Comparison of ENCODE assay signal across 8 cellular contexts in the genomic region with DNA sequence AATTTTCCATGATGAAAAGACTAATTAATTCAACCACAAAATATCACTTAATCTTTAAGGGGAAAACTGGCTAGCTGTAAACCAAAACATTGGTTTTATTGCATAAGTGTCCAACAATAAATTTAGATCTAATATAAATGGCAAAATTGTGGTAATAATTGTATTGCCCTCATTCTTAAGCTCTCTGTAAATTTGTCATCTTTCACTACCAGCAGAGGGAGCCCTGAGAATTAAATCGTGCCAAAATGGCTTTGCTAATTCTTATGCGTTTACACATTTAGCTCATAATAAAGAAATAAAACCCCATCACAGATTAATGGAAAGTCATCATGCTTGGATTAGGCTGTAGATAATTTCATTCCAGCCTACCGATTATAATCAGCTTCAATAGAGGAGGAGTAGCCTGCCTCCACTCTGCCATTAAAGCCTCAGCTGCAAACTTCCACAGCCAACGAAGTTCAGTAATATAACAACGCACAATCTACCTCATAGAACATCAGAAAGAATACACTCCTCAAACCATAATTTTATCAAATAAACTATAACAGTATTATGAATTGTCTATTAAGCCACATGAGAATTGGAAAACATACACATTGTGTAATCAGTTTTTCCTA.
A peak's percentile ranks its signal among the peaks of the same experiment; 100 is the strongest.
DNase-seq lines count a peak whose midpoint lies in the region; ATAC-seq, FAIRE-seq and TF ChIP-seq lines count a peak whose summit lies in the region.

No MANE protein-coding gene starts in this region.

- no peak overlapping the region for H3K27ac ChIP-seq in thoracic aorta

- no peaks in the 10 kb centered on the region for H3K4me1 ChIP-seq in thoracic aorta (ENCODE audit: control insufficient read depth in 1 of 2, low read depth in 2 of 2)

- no peaks in the 10 kb centered on the region for H3K9me3 ChIP-seq in thoracic aorta

- no peak for ATAC-seq in thoracic aorta (ENCODE audit: insufficient number of reproducible peaks, low FRiP score, low read depth)
- ATAC-seq in HG02763 (IDR thresholded peaks at IDR 0.05; ENCODE audit: unreplicated experiment) = no peak

- DNase-seq in SHP77 (lab: John Stamatoyannopoulos, UW) (peak; percentile 9 to 17), SHP77 treated with DMSO at 0.1 percent for 48 hours (lab: John Stamatoyannopoulos, UW) (no peak), LHCN-M2 (ENCODE audit: low read depth) (peak; percentile 39), glomerular endothelial cell (ENCODE audit: extremely low read depth, low read depth, low spot score) (peak; percentile 20), thoracic aorta (ENCODE audit: low spot score) (no peak), 8988T (no peak)

- H3K4me3 ChIP-seq in thoracic aorta = no peak overlapping the region

- H3K36me3 ChIP-seq in thoracic aorta = no peaks in the 10 kb centered on the region

- peak; percentile 34 for TF ChIP-seq CTCF in thoracic aorta (IDR thresholded peaks at IDR 0.05)

- H3K27me3 ChIP-seq in thoracic aorta (replicated peaks; ENCODE audit: insufficient read depth) = no peaks in the 10 kb centered on the region

- FAIRE-seq in TTC549 (lab: Jason Lieb, UNC) = peak; percentile 78

Comparison
In these comparisons a context has a peak if more than half of its experiments do, and no peak if none do; other contexts are left out.
1. DNase-seq: peak in SHP77 (2 of 2), LHCN-M2 (single experiment) and glomerular endothelial cell (single experiment); none in SHP77 treated with DMSO at 0.1 percent for 48 hours (single experiment), thoracic aorta (single experiment) and 8988T (single experiment).